13 cellular contexts compared by ENCODE assay signal in the genomic region with DNA sequence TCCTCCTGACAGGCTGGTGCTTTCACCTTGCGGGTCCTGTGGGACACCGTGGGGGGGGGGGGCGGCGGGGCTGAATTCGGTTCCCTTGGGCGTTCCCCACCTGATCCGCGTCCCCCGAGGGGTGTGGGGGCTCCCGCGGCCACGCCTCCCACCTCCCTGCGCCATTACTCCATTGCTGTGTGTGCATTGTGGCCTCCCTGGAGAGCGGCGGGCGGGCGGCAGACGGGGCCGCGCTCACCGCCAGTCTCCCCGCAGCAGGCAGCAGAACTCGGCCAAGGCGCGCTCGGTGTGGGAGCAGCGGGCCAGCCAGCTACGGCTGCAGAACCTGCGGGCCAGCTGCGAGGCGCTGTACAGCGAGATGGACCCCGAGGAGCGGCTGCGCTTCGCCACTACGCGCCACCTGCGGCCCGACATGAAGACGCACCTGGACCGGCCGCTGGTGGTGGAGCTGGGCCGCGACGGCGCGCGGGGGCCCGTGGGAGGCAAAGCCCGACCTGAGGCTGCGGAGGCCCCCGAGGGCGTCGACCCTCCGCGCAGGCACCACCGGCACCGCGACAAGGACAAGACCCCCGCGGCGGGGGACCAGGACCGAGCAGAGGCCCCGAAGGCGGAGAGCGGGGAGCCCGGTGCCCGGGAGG.
DNase-seq lines count a peak whose midpoint lies in the region; ATAC-seq, FAIRE-seq and TF ChIP-seq lines count a peak whose summit lies in the region.
"Had no signal": no experiment of that assay in that cellular context is flagged by ENCODE, and none has a peak within 500 bp of the region (broad histone marks: within the 10 kb centered on the region; RNA-seq: fewer than 3 reads in every experiment).

No MANE protein-coding gene starts in this region.

- H4K5ac ChIP-seq in H1 (ENCODE audit: insufficient read length, low read depth, low read length): no peak overlapping the region

- H3K4ac ChIP-seq in H1 (replicated peaks; ENCODE audit: insufficient read length, low read depth, low read length): no peak overlapping the region
- no peak overlapping the region for H3K4ac ChIP-seq in trophoblast cell (ENCODE audit: low read depth, low read length)

- H3K4me1 ChIP-seq in HUES6 (ENCODE audit: control insufficient read depth, insufficient read depth, low read length) (0 out of 2 replicates have a peak, but pooled peaks cover 5% of the 10 kb centered on the region), H1 (replicated peaks in 1 of 4; ENCODE audit: control insufficient read depth in 3 of 4, insufficient read depth in 4 of 4, low read length in 3 of 4) (peaks cover 0 to 8% (median 1%) of the 10 kb centered on the region in 4 experiments; a peak in 4 of 7 replicates), trophoblast cell (ENCODE audit: control insufficient read depth in 1 of 2, insufficient read depth in 2 of 2, low read length in 2 of 2) (peaks cover 4 to 5% of the 10 kb centered on the region in 2 experiments)
- H3K4me1 ChIP-seq: gastrocnemius medialis had no signal

- CTCF ChIA-PET in H1 (lab: Charles Lee; ENCODE audit: partially characterized antibody): interaction anchor here (0.6 to 2.4 kb wide), 15 partner anchors 12 to 446 kb away, joined by 3 to 8 read pairs (median 3); no protein-coding TSS in a partner anchor

- H4K91ac ChIP-seq in H1 (replicated peaks; ENCODE audit: insufficient read length, low read length): peak overlapping the region; percentile 74
- H4K91ac ChIP-seq in trophoblast cell (ENCODE audit: low read depth, low read length): no peak overlapping the region

- H3K79me2 ChIP-seq in H1 (ENCODE audit: control insufficient read depth in 1 of 2, insufficient read depth in 2 of 2, low read length in 2 of 2): no peaks in the 10 kb centered on the region
- H3K79me2 ChIP-seq in trophoblast cell (ENCODE audit: control insufficient read depth, insufficient read depth, low read length, poor library complexity): no peaks in the 10 kb centered on the region

- no peak overlapping the region for H3K9ac ChIP-seq in HUES6 (ENCODE audit: low read length)
- peak overlapping the region in 1 of 4 experiments; percentile 9; a peak in 1 of 7 replicates for H3K9ac ChIP-seq in H1 (replicated peaks in 1 of 4; ENCODE audit: extremely low read depth in 1 of 4, low read depth in 3 of 4, low read length in 3 of 4)
- H3K9ac ChIP-seq in trophoblast cell (ENCODE audit: low read length): no peak overlapping the region

- TF ChIP-seq EP300 in H1 (IDR thresholded peaks at IDR 0.05; ENCODE audit: borderline replicate concordance in 1 of 2, low read depth in 2 of 2, low read length in 2 of 2): no peak

- peaks cover 13% of the 10 kb centered on the region for H3K36me3 ChIP-seq in HUES6 (ENCODE audit: control insufficient read depth, insufficient read depth, low read length)
- peaks cover 0 to 11% (median 0%) of the 10 kb centered on the region in 4 experiments; a peak in 2 of 8 replicates for H3K36me3 ChIP-seq in H1 (ENCODE audit: control insufficient read depth in 2 of 4, insufficient read depth in 4 of 4, low read length in 3 of 4)
- no peaks in the 10 kb centered on the region for H3K36me3 ChIP-seq in trophoblast cell (ENCODE audit: control insufficient read depth in 1 of 2, insufficient read depth in 2 of 2, low read length in 2 of 2)
- H3K36me3 ChIP-seq: gastrocnemius medialis had no signal

- no peak for TF ChIP-seq RAD21 in H1 (IDR thresholded peaks at IDR 0.05 in 1 of 2, conservative IDR thresholded peaks at IDR 0.05 in 1 of 2; ENCODE audit: low read depth in 2 of 2, low read length in 2 of 2)

- H2BK12ac ChIP-seq in H1 (ENCODE audit: low read depth, low read length) (no peak overlapping the region), trophoblast cell (ENCODE audit: low read length) (no peak overlapping the region)

- WGBS in H1 (ENCODE audit: extremely low coverage in 1 of 2, insufficient coverage in 1 of 2, insufficient read length in 1 of 2, insufficient replicate concordance in 2 of 2, low coverage in 1 of 2, low lambda C conversion rate in 2 of 2, missing lambda C conversion rate in 1 of 2), 2 experiments: 45% methylated on average over 36 of the region's 69 CpGs; no CpG with 5 or more reads in 1 of the 2 experiments
- no CpG with 5 or more reads among the region's 69 CpGs for WGBS in trophoblast cell (ENCODE audit: extremely low coverage, insufficient coverage, insufficient read length)

- no peak overlapping the region for H4K12ac ChIP-seq in trophoblast cell (ENCODE audit: low read depth, low read length)

- TF ChIP-seq POLR2A in H1 (IDR thresholded peaks at IDR 0.05; ENCODE audit: control extremely low read depth in 1 of 2, low read depth in 2 of 2, low read length in 2 of 2): no peak

- H3K56ac ChIP-seq in H1 (replicated peaks; ENCODE audit: insufficient read length, low read depth, low read length): peak overlapping the region; percentile 30

- H3K9me3 ChIP-seq in HUES6 (ENCODE audit: control insufficient read depth, insufficient read depth, low read depth, low read length) (no peaks in the 10 kb centered on the region), H1 (ENCODE audit: insufficient read depth in 2 of 2, low read depth in 1 of 2, low read length in 1 of 2) (peaks cover 12 to 62% of the 10 kb centered on the region in 2 experiments), trophoblast cell (ENCODE audit: insufficient read depth, low read depth, low read length) (peaks cover 28% of the 10 kb centered on the region)
- H3K9me3 ChIP-seq: gastrocnemius medialis had no signal

- H3K4me2 ChIP-seq in H1 (ENCODE audit: insufficient read depth in 1 of 2, low read depth in 2 of 2, low read length in 2 of 2) (peak overlapping the region; percentile 74 to 78), trophoblast cell (ENCODE audit: low read length) (peak overlapping the region; percentile 65)

- ATAC-seq in GM19452 (IDR thresholded peaks at IDR 0.05; ENCODE audit: unreplicated experiment) (no peak), HG02642 (IDR thresholded peaks at IDR 0.05; ENCODE audit: poor library complexity, unreplicated experiment) (no peak)
- ATAC-seq: gastrocnemius medialis had no signal

- H3K27ac ChIP-seq in HUES6 (ENCODE audit: low read depth, low read length) (no peak overlapping the region), H1 (ENCODE audit: low read depth, low read length) (no peak overlapping the region), trophoblast cell (ENCODE audit: low read depth, low read length) (no peak overlapping the region)
- H3K27ac ChIP-seq: gastrocnemius medialis, HL-60, RWPE1 had no signal

- H3K27me3 ChIP-seq in HUES6 (ENCODE audit: control insufficient read depth, insufficient read depth, low read length): peaks cover 44% of the 10 kb centered on the region
- H3K27me3 ChIP-seq in H1 (replicated peaks in 1 of 4; ENCODE audit: control insufficient read depth in 3 of 4, extremely low read depth in 1 of 4, insufficient read depth in 3 of 4, low read length in 3 of 4): peaks cover 0 to 5% (median 2%) of the 10 kb centered on the region in 4 experiments; a peak in 2 of 7 replicates
- H3K27me3 ChIP-seq in trophoblast cell (ENCODE audit: insufficient read depth, low read length): peaks cover 24% of the 10 kb centered on the region

- H3K4me3 ChIP-seq in HUES6 (ENCODE audit: low read depth, low read length): peak overlapping the region; percentile 60
- H3K4me3 ChIP-seq in H1 (ENCODE audit: extremely low read depth in 1 of 4, insufficient read depth in 2 of 4, low read depth in 3 of 4, low read length in 4 of 4): peak overlapping the region; percentile 36 to 58 (median 40)
- peak overlapping the region; percentile 32 for H3K4me3 ChIP-seq in trophoblast cell (ENCODE audit: low read depth, low read length)

- no peak overlapping the region for H2BK120ac ChIP-seq in H1 (replicated peaks; ENCODE audit: low read depth, low read length)
- no peak overlapping the region for H2BK120ac ChIP-seq in trophoblast cell (ENCODE audit: insufficient read depth, low read length, poor library complexity)

- 0 out of 4 replicates have a peak, but pooled peaks of 1 of the 3 experiments have one; percentile 4 for TF ChIP-seq CTCF in H1 (IDR thresholded peaks at IDR 0.05; ENCODE audit: control extremely low read depth in 1 of 3, insufficient read depth in 1 of 3, low read depth in 1 of 3, low read length in 3 of 3)

- no peak overlapping the region for H2AFZ ChIP-seq in H1 (ENCODE audit: low read length)
- H2AFZ ChIP-seq in trophoblast cell (ENCODE audit: insufficient read depth, low read length, poor library complexity): peak overlapping the region; percentile 75

- H2BK20ac ChIP-seq in H1 (ENCODE audit: low read length): no peak overlapping the region

- POLR2A ChIA-PET in H1 (lab: Charles Lee; ENCODE audit: partially characterized antibody): interaction anchor here (0.9 kb wide), 1 partner anchor 10 kb away, joined by 3 read pairs; no protein-coding TSS in a partner anchor

- H2BK5ac ChIP-seq in H1 (ENCODE audit: low read depth, low read length): 0 out of 2 replicates have a peak overlapping the region, but pooled peaks have one; percentile 44
- H2BK5ac ChIP-seq in trophoblast cell (ENCODE audit: low read depth, low read length, poor library complexity): no peak overlapping the region

- DNase-seq in D341Med (ENCODE audit: low spot score): peak; percentile 20
- DNase-seq in H1 (ENCODE audit: low read depth in 1 of 2, low spot score in 2 of 2): peak in 1 of 2 experiments; percentile 78
- DNase-seq in trophoblast cell: no peak
- no peak for DNase-seq in GF-D8 (lab: John Stamatoyannopoulos, UW)
- DNase-seq: activated CD4-positive, CD25-positive, alpha-beta regulatory T cell; activated naive CD4-positive, alpha-beta T cell; gastrocnemius medialis had no signal

- no peak for FAIRE-seq in H1 (lab: Jason Lieb, UNC)
- FAIRE-seq: colon had no signal

- no peak overlapping the region for H3K23ac ChIP-seq in H1 (ENCODE audit: insufficient read length)
- H3K23ac ChIP-seq in trophoblast cell (ENCODE audit: low read length): no peak overlapping the region

- H4K20me1 ChIP-seq in H1 (replicated peaks in 1 of 2; ENCODE audit: control insufficient read depth in 1 of 2, insufficient read depth in 2 of 2, low read length in 2 of 2): no peaks in the 10 kb centered on the region

- H3K14ac ChIP-seq in H1 (ENCODE audit: insufficient read length) (no peak overlapping the region), trophoblast cell (ENCODE audit: low read length) (no peak overlapping the region)

- H4K8ac ChIP-seq in H1 (ENCODE audit: extremely low read depth, insufficient read depth, low read length) (peak overlapping the region; percentile 68; the same call in 1 of the 2 replicates), trophoblast cell (ENCODE audit: low read depth, low read length) (no peak overlapping the region)

- H3K23me2 ChIP-seq in H1 (ENCODE audit: low read depth, low read length): peaks cover 8% of the 10 kb centered on the region

- H3K18ac ChIP-seq in H1 (ENCODE audit: extremely low read depth, low read length): peak overlapping the region; percentile 71; the same call in 1 of the 2 replicates
- no peak overlapping the region for H3K18ac ChIP-seq in trophoblast cell (ENCODE audit: low read length)

- H2BK15ac ChIP-seq in H1 (ENCODE audit: low read length): no peak overlapping the region

- H2AK5ac ChIP-seq in H1 (ENCODE audit: low read depth, low read length) (no peak overlapping the region), trophoblast cell (ENCODE audit: low read length) (no peak overlapping the region)

- H3K79me1 ChIP-seq in H1 (ENCODE audit: low read depth, low read length) (no peaks in the 10 kb centered on the region), trophoblast cell (ENCODE audit: low read length) (no peaks in the 10 kb centered on the region)
